8 cellular contexts compared by ENCODE assay signal in the genomic region with DNA sequence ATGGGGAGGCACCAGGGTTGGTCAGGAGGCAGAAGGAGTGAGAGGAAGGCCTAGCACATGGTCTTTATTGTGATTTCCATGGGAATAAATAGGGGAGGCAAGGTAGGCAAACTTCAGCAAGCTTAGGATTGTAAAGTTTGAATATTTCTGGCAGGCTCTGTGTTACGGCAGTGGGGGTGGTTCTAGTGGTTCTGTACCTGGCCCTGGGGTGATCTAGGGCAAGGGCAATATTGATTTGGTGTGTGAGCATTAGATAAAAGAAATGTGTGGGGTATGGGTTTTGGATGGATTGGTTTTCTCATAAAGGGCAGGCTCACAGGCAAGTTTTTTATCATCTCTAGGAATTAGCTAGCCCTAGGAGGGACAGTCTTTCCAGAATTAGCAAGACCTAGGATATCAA.
"Had no signal": no experiment of that assay in that cellular context is flagged by ENCODE, and none has a peak within 500 bp of the region (broad histone marks: within the 10 kb centered on the region; RNA-seq: fewer than 3 reads in every experiment).

No MANE protein-coding gene starts in this region.

- ATAC-seq: GM12878 had no signal

- FAIRE-seq: G401.6, GM12878, GM12891, GM12892, GM18507, GM19239 had no signal

- H3K4me3 ChIP-seq: GM12878 had no signal

- DNase-seq: GDM1, GF-D8 had no signal
